ENCODE assay signal across 13 cellular contexts in genomic region chr3:11610044-11610671, GRCh38. TPM values are rescaled to one million over a fixed set of nuclear protein-coding genes. Genes with fewer than 3 reads are reported as not detected.
A peak's percentile ranks its signal among the peaks of the same experiment; 100 is the strongest.
DNase-seq lines count a peak whose midpoint lies in the region; ATAC-seq and TF ChIP-seq lines count a peak whose summit lies in the region.
"Had no signal": no experiment of that assay in that cellular context is flagged by ENCODE, and none has a peak within 500 bp of the region (broad histone marks: within the 10 kb centered on the region; RNA-seq: fewer than 3 reads in every experiment).

No MANE protein-coding gene starts in this region.

- H3K27ac ChIP-seq in AG04450 (ENCODE audit: low read depth, low read length), result peak overlapping the region; percentile 77
- H3K27ac ChIP-seq: BLaER1 treated with 17β-estradiol and CSF1 and Interleukin-3, amounts not matched to agents 10 nM and 100 nM had no signal

- TF ChIP-seq CTCF in AG04450 (IDR thresholded peaks at IDR 0.05; ENCODE audit: low read depth, low read length) (no peak), fibroblast of mammary gland (conservative IDR thresholded peaks at IDR 0.05; ENCODE audit: control insufficient read depth, insufficient read depth, low read depth, low read length) (no peak)

- H3K4me3 Mint-ChIP-seq in natural killer cell treated with Interleukin-12 subunit alpha and Interleukin-12 subunit beta and Interleukin-15 and Interleukin-18, amount 100 ng/mL, for 72 hours, result peak overlapping the region; percentile 38
- H3K4me3 Mint-ChIP-seq: activated T-cell treated with anti-CD3 and anti-CD28 coated beads, Interleukin-2, amount 50 U/mL, for 24 hours had no signal

- CTCF ChIA-PET in AG04450 (lab: Charles Lee), result interaction anchor here (0.9 kb wide), 1 partner anchor 41 kb away, joined by 3 read pairs; no protein-coding TSS in a partner anchor

- peaks cover 62 to 64% of the 10 kb centered on the region in 2 donors for H3K4me1 Mint-ChIP-seq in natural killer cell treated with Interleukin-12 subunit alpha and Interleukin-12 subunit beta and Interleukin-15 and Interleukin-18, amount 100 ng/mL, for 72 hours (ENCODE audit: low read depth in 2 of 2)

- no peaks in the 10 kb centered on the region for H3K27me3 Mint-ChIP-seq in natural killer cell treated with Interleukin-12 subunit alpha and Interleukin-12 subunit beta and Interleukin-15 and Interleukin-18, amount 100 ng/mL, for 72 hours
- H3K27me3 Mint-ChIP-seq: activated T-cell treated with anti-CD3 and anti-CD28 coated beads, Interleukin-2, amount 50 U/mL, for 24 hours had no signal

- H3K9me3 Mint-ChIP-seq in natural killer cell treated with Interleukin-12 subunit alpha and Interleukin-12 subunit beta and Interleukin-15 and Interleukin-18, amount 100 ng/mL, for 72 hours, result no peaks in the 10 kb centered on the region
- H3K9me3 Mint-ChIP-seq: activated T-cell treated with anti-CD3 and anti-CD28 coated beads, Interleukin-2, amount 50 U/mL, for 24 hours had no signal

- H3K27me3 ChIP-seq in AG04450 (ENCODE audit: control insufficient read depth, insufficient read depth, low read length), result no peaks in the 10 kb centered on the region
- H3K27me3 ChIP-seq: BLaER1 treated with 17β-estradiol and CSF1 and Interleukin-3, amounts not matched to agents 10 nM and 100 nM had no signal

- POLR2A ChIA-PET in AG04450 (lab: Yijun Ruan, JAX), result interaction anchor here (1.4 to 1.6 kb wide), 2 partner anchors 10 to 53 kb away, joined by 4 to 7 read pairs; no protein-coding TSS in a partner anchor

- H3K36me3 Mint-ChIP-seq in natural killer cell treated with Interleukin-12 subunit alpha and Interleukin-12 subunit beta and Interleukin-15 and Interleukin-18, amount 100 ng/mL, for 72 hours, result no peaks in the 10 kb centered on the region

- ATAC-seq in natural killer cell treated with Interleukin-12 subunit alpha and Interleukin-12 subunit beta and Interleukin-15 and Interleukin-18, amount 100 ng/mL, for 72 hours, result peak; percentile 74 to 76
- no peak for ATAC-seq in HG02981 (IDR thresholded peaks at IDR 0.05; ENCODE audit: unreplicated experiment)
- ATAC-seq: GM12878 had no signal

- H3K4me3 ChIP-seq in AG04450 (ENCODE audit: low read depth, low read length), result peak overlapping the region; percentile 45
- peak overlapping the region; percentile 23 for H3K4me3 ChIP-seq in fibroblast of mammary gland (ENCODE audit: control insufficient read depth, low read depth, low read length)
- H3K4me3 ChIP-seq: BLaER1 treated with 17β-estradiol and CSF1 and Interleukin-3, amounts not matched to agents 10 nM and 100 nM; GM12878; HAP-1; lung had no signal

- DNase-seq in AG04450 (ENCODE audit: low read depth, low spot score) (no peak), RPMI7951 (ENCODE audit: low read depth) (peak; percentile 93), fibroblast of mammary gland (ENCODE audit: low read depth) (peak; percentile 79), DMS79 (lab: John Stamatoyannopoulos, UW) (no peak), amniotic stem cell (lab: John Stamatoyannopoulos, UW) (no peak), NK-92 (lab: John Stamatoyannopoulos, UW; ENCODE audit: unreplicated experiment) (no peak)
- DNase-seq in natural killer cell treated with Interleukin-12 subunit alpha and Interleukin-12 subunit beta and Interleukin-15 and Interleukin-18, amount 100 ng/mL, for 72 hours (ENCODE audit: low spot score), result no peak
- DNase-seq: activated T-cell treated with anti-CD3 and anti-CD28 coated beads, Interleukin-2, amount 50 U/mL, for 24 hours had no signal

- H3K27ac Mint-ChIP-seq in natural killer cell treated with Interleukin-12 subunit alpha and Interleukin-12 subunit beta and Interleukin-15 and Interleukin-18, amount 100 ng/mL, for 72 hours, result peak overlapping the region in 1 of 2 donors; percentile 45
- H3K27ac Mint-ChIP-seq: activated T-cell treated with anti-CD3 and anti-CD28 coated beads, Interleukin-2, amount 50 U/mL, for 24 hours had no signal

- no peaks in the 10 kb centered on the region for H3K9me3 ChIP-seq in AG04450 (ENCODE audit: control insufficient read depth, insufficient read depth, low read length)
- H3K9me3 ChIP-seq: BLaER1 treated with 17β-estradiol and CSF1 and Interleukin-3, amounts not matched to agents 10 nM and 100 nM; HAP-1 had no signal

RNA-seq across cellular contexts. Expression of gene VGLL4, which starts 33.6 kb away (rescaled TPM):
- polyA plus RNA-seq in AG04450 (2011; rRNA removed), result 27.6 and 30.5 TPM in 2 replicates
- polyA minus RNA-seq in AG04450 (2011; rRNA and poly(A)+ RNA removed), result 37.8 and 42.7 TPM in 2 replicates
- 56.0 and 56.8 TPM in 2 replicates for total RNA-seq in RPMI7951 (2014; rRNA removed; shearing (Covaris generic))
- total RNA-seq in natural killer cell treated with Interleukin-12 subunit alpha and Interleukin-12 subunit beta and Interleukin-15 and Interleukin-18, amount 100 ng/mL, for 72 hours, result 10 to 100 TPM; 50.4 to 52.9 TPM

Comparison
In these comparisons a context has a peak if more than half of its experiments do, and no peak if none do; other contexts are left out.
1. DNase-seq: peak in RPMI7951 (single experiment) and fibroblast of mammary gland (single experiment); none in AG04450 (single experiment), natural killer cell treated with Interleukin-12 subunit alpha and Interleukin-12 subunit beta and Interleukin-15 and Interleukin-18, amount 100 ng/mL, for 72 hours (single experiment), DMS79 (single experiment), amniotic stem cell (single experiment) and NK-92 (single experiment).